In genomic region chr14:94935901-94936300, GRCh38 we compare ENCODE assay signal across 10 cellular contexts.
"Had no signal": no experiment of that assay in that cellular context is flagged by ENCODE, and none has a peak within 500 bp of the region (broad histone marks: within the 10 kb centered on the region; RNA-seq: fewer than 3 reads in every experiment).

No MANE protein-coding gene starts in this region.

- H3K27me3 ChIP-seq: adrenal gland had no signal

- H3K4me3 Mint-ChIP-seq: activated CD4-positive, alpha-beta T cell treated with anti-CD3 and anti-CD28 coated beads for 36 hours; stimulated activated naive B cell treated with anti-CD40 and anti-IgM and Interleukin-4, amounts not matched to agents 10 μg/mL and 1 μg/mL and 100 μg/mL, for 72 hours had no signal

- H3K9me3 Mint-ChIP-seq: activated naive CD4-positive, alpha-beta T cell treated with anti-CD3 and anti-CD28 coated beads, Interleukin-2, amount 50 U/mL, for 72 hours; naive thymus-derived CD8-positive, alpha-beta T cell; stimulated activated naive B cell treated with anti-CD40 and anti-IgM and Interleukin-4, amounts not matched to agents 10 μg/mL and 1 μg/mL and 100 μg/mL, for 72 hours had no signal

- H3K36me3 ChIP-seq: adrenal gland had no signal

- H3K4me1 Mint-ChIP-seq: activated CD4-positive, alpha-beta T cell treated with anti-CD3 and anti-CD28 coated beads for 36 hours; stimulated activated naive B cell treated with anti-CD40 and anti-IgM and Interleukin-4, amounts not matched to agents 10 μg/mL and 1 μg/mL and 100 μg/mL, for 72 hours had no signal

- H3K36me3 Mint-ChIP-seq: activated naive CD4-positive, alpha-beta T cell treated with anti-CD3 and anti-CD28 coated beads, Interleukin-2, amount 50 U/mL, for 72 hours; naive thymus-derived CD8-positive, alpha-beta T cell; stimulated activated naive B cell treated with anti-CD40 and anti-IgM and Interleukin-4, amounts not matched to agents 10 μg/mL and 1 μg/mL and 100 μg/mL, for 72 hours had no signal

- H3K9me3 ChIP-seq: adrenal gland had no signal

- DNase-seq: activated CD4-positive, alpha-beta T cell treated with anti-CD3 and anti-CD28 coated beads for 36 hours; activated CD4-positive, alpha-beta T cell treated with anti-CD3 and anti-CD28 coated beads, Interleukin-2, amount 50 U/mL, for 48 hours; activated gamma-delta T cell; effector memory CD4-positive, alpha-beta T cell; mesendoderm; naive thymus-derived CD8-positive, alpha-beta T cell; stimulated activated naive B cell treated with anti-CD40 and anti-IgM and Interleukin-4, amounts not matched to agents 10 μg/mL and 1 μg/mL and 100 μg/mL, for 72 hours; T-helper 2 cell had no signal

- H3K27ac Mint-ChIP-seq: activated CD4-positive, alpha-beta T cell treated with anti-CD3 and anti-CD28 coated beads for 36 hours; activated naive CD4-positive, alpha-beta T cell treated with anti-CD3 and anti-CD28 coated beads, Interleukin-2, amount 50 U/mL, for 72 hours; naive thymus-derived CD8-positive, alpha-beta T cell; stimulated activated naive B cell treated with anti-CD40 and anti-IgM and Interleukin-4, amounts not matched to agents 10 μg/mL and 1 μg/mL and 100 μg/mL, for 72 hours had no signal

- ATAC-seq: activated CD4-positive, alpha-beta T cell treated with anti-CD3 and anti-CD28 coated beads for 36 hours; activated naive CD4-positive, alpha-beta T cell treated with anti-CD3 and anti-CD28 coated beads, Interleukin-2, amount 50 U/mL, for 72 hours; naive thymus-derived CD8-positive, alpha-beta T cell; stimulated activated naive B cell treated with anti-CD40 and anti-IgM and Interleukin-4, amounts not matched to agents 10 μg/mL and 1 μg/mL and 100 μg/mL, for 72 hours had no signal

- H3K27me3 Mint-ChIP-seq: activated CD4-positive, alpha-beta T cell treated with anti-CD3 and anti-CD28 coated beads for 36 hours; stimulated activated naive B cell treated with anti-CD40 and anti-IgM and Interleukin-4, amounts not matched to agents 10 μg/mL and 1 μg/mL and 100 μg/mL, for 72 hours had no signal
